In the genomic region with DNA sequence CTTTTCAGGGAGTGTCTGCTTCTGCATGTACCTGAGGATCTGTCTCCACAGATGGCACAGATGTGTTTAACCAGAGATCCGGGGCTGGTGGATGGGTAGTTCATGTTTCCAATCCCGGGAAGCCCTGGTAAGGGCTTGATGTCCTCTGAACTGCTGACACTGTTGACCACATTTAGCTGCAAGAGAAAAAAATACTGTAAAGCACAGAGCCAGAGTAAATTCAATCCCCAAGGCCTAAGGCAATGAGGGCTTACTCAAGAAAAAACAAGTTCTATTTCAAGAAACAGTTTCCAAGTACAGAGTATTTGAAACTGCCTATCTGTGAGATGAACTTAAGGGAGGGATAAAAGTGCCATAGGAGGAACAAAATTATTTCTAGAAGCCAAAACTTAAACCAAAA, we compare ENCODE assay signal across 31 cellular contexts. TPM values are rescaled to one million over a fixed set of nuclear protein-coding genes. Genes with fewer than 3 reads are reported as not detected.
"Had no signal": no experiment of that assay in that cellular context is flagged by ENCODE, and none has a peak within 500 bp of the region (broad histone marks: within the 10 kb centered on the region; RNA-seq: fewer than 3 reads in every experiment).

No MANE protein-coding gene starts in this region.

- ATAC-seq: naive thymus-derived CD8-positive, alpha-beta T cell; natural killer cell treated with Interleukin-12 subunit alpha and Interleukin-12 subunit beta and Interleukin-15 and Interleukin-18, amount 100 ng/mL, for 72 hours; pancreas; right cardiac atrium; right lobe of liver; stimulated activated memory B cell treated with anti-CD40 and anti-IgM and Interleukin-4, amounts not matched to agents 10 μg/mL and 1 μg/mL and 100 μg/mL, for 72 hours; stimulated activated naive CD8-positive, alpha-beta T cell treated with anti-CD3 and anti-CD28 coated beads, Interleukin-15, amount 100 ng/mL, for 72 hours; stimulated activated naive CD8-positive, alpha-beta T cell treated with anti-CD3 and anti-CD28 coated beads, Interleukin-15, Interleukin-2, amounts not matched to agents 100 U/mL and 50 U/mL, for 24 hours had no signal

- H3K36me3 ChIP-seq: neutrophil, pancreas, prostate gland, right lobe of liver, sigmoid colon, spleen, suprapubic skin, upper lobe of left lung, vagina had no signal

- H3K9me3 ChIP-seq: neutrophil, pancreas, prostate gland, right lobe of liver, spleen, suprapubic skin, testis, tibial nerve, upper lobe of left lung, vagina had no signal

- DNase-seq: naive thymus-derived CD8-positive, alpha-beta T cell; nephron progenitor cell; nucleus accumbens; pancreas; right cardiac atrium; right lobe of liver; sigmoid colon; spleen; stimulated activated CD4-positive, alpha-beta T cell treated with anti-CD3 and anti-CD28 coated beads, Interleukin-12 subunit alpha, Interleukin-12 subunit beta, amount 100 ng/mL, for 4 hours; stimulated activated CD4-positive, alpha-beta T cell treated with anti-CD3 and anti-CD28 coated beads, Interleukin-1b, Interleukin-23, amount 100 ng/mL, for 48 hours; stimulated activated CD4-positive, alpha-beta T cell treated with anti-CD3 and anti-CD28 coated beads, Interleukin-4, amount 100 ng/mL, for 1 hour; stimulated activated CD4-positive, alpha-beta T cell treated with anti-CD3 and anti-CD28 coated beads, Interleukin-4, amount 100 ng/mL, for 4 hours; stimulated activated CD8-positive, alpha-beta memory T cell treated with anti-CD3 and anti-CD28 coated beads, Interleukin-4, amount 100 ng/mL, for 48 hours; stimulated activated naive CD4-positive, alpha-beta T cell; stimulated activated naive CD8-positive, alpha-beta T cell treated with anti-CD3 and anti-CD28 coated beads, Interleukin-15, amount 100 ng/mL, for 72 hours; stimulated activated naive CD8-positive, alpha-beta T cell treated with anti-CD3 and anti-CD28 coated beads, Interleukin-15, Interleukin-2, amounts not matched to agents 100 U/mL and 50 U/mL, for 24 hours; substantia nigra; testis; trophoblast cell; upper lobe of left lung had no signal

- H3K4me3 ChIP-seq: pancreas, prostate gland, right lobe of liver, sigmoid colon, skin epidermis, smooth muscle cell, spleen, suprapubic skin, testis, tibial nerve, upper lobe of left lung, vagina had no signal

- H3K27me3 ChIP-seq: pancreas, right lobe of liver, sigmoid colon, testis, tibial nerve, upper lobe of left lung, vagina had no signal

- H3K27ac ChIP-seq: neutrophil, pancreas, prostate gland, right lobe of liver, sigmoid colon, skin epidermis, spleen, suprapubic skin, testis, upper lobe of left lung, vagina had no signal

- H3K4me1 ChIP-seq: pancreas, prostate gland, suprapubic skin had no signal

RNA-seq across cellular contexts. Expression of gene RXRG, which starts 25.1 kb away (rescaled TPM):
- total RNA-seq: naive thymus-derived CD8-positive, alpha-beta T cell; natural killer cell treated with Interleukin-12 subunit alpha and Interleukin-12 subunit beta and Interleukin-15 and Interleukin-18, amount 100 ng/mL, for 72 hours; osteocyte; renal cortical epithelial cell; smooth muscle cell; vagina had no signal
- polyA plus RNA-seq: naive thymus-derived CD8-positive, alpha-beta T cell had no signal
